In genomic region chr12:108696111-108696995, GRCh38 we compare ENCODE assay signal across 8 cellular contexts. TPM values are rescaled to one million over a fixed set of nuclear protein-coding genes. Genes with fewer than 3 reads are reported as not detected.
A peak's percentile ranks its signal among the peaks of the same experiment; 100 is the strongest.
DNase-seq lines count a peak whose midpoint lies in the region; ATAC-seq, FAIRE-seq and TF ChIP-seq lines count a peak whose summit lies in the region.

No MANE protein-coding gene starts in this region.

- no peaks in the 10 kb centered on the region for H3K9me3 ChIP-seq in heart right ventricle
- H3K9me3 ChIP-seq in left lung: no peaks in the 10 kb centered on the region

- peaks cover 0 to 48% (median 0%) of the 10 kb centered on the region in 9 donors for H3K36me3 ChIP-seq in heart right ventricle
- H3K36me3 ChIP-seq in left lung: peaks cover 0 to 43% of the 10 kb centered on the region in 2 donors
- no peaks in the 10 kb centered on the region for H3K36me3 ChIP-seq in urinary bladder (ENCODE audit: insufficient read depth)

- no peak for TF ChIP-seq CTCF in heart right ventricle (IDR thresholded peaks at IDR 0.05)
- TF ChIP-seq CTCF in left lung (IDR thresholded peaks at IDR 0.05): no peak
- no peak for TF ChIP-seq CTCF in D721Med (IDR thresholded peaks at IDR 0.05; ENCODE audit: insufficient read depth, missing control alignments)
- no peak for TF ChIP-seq CTCF in GM10266 (IDR thresholded peaks at IDR 0.05; ENCODE audit: control insufficient read depth, insufficient read depth, low read depth, missing control alignments)

- H3K4me1 Mint-ChIP-seq in activated T-helper 17 cell treated with anti-CD3 and anti-CD28 coated beads, Interleukin-2, amount 50 U/mL, for 72 hours: peaks cover 41% of the 10 kb centered on the region

- H3K27me3 Mint-ChIP-seq in activated T-helper 17 cell treated with anti-CD3 and anti-CD28 coated beads, Interleukin-2, amount 50 U/mL, for 72 hours: no peaks in the 10 kb centered on the region

- ATAC-seq in heart right ventricle: peak in 1 of 8 donors; percentile 30
- peak; percentile 76 for ATAC-seq in activated T-helper 17 cell treated with anti-CD3 and anti-CD28 coated beads, Interleukin-2, amount 50 U/mL, for 72 hours (replicated peaks)
- peak; percentile 41 for ATAC-seq in left lung

- peak overlapping the region in 8 of 10 donors; percentile 15 to 60 (median 40) for H3K27ac ChIP-seq in heart right ventricle
- H3K27ac ChIP-seq in left lung: peak overlapping the region; percentile 58 to 59
- peak overlapping the region; percentile 80 for H3K27ac ChIP-seq in urinary bladder (ENCODE audit: low read depth)

- H3K27me3 ChIP-seq in heart right ventricle (no peaks in the 10 kb centered on the region), left lung (no peaks in the 10 kb centered on the region)

- DNase-seq in heart right ventricle (no peak), cardiac septum (ENCODE audit: low spot score) (no peak), left lung (no peak), NCI-H524 treated with DMSO at 0.1 percent for 48 hours (lab: John Stamatoyannopoulos, UW) (no peak), D721Med (ENCODE audit: insufficient read length, low spot score) (no peak), GM10266 (ENCODE audit: extremely low spot score) (no peak)

- intact Hi-C loops in heart right ventricle (cut with DNase I) (no loop called here), cardiac septum (cut with DNase I) (loop anchor here (10.0 kb wide), 1 partner anchor 158 kb away; the partner anchor contains the start of gene SSH1), left lung (cut with DNase I) (no loop called here)

- 46 to 58% methylated on average over 9 of the region's 9 CpGs for WGBS in heart right ventricle, 2 donors
- WGBS in urinary bladder: 18% methylated on average over 9 of the region's 9 CpGs

- H3K4me3 Mint-ChIP-seq in activated T-helper 17 cell treated with anti-CD3 and anti-CD28 coated beads, Interleukin-2, amount 50 U/mL, for 72 hours: peak overlapping the region; percentile 71

- FAIRE-seq in D721Med (lab: Jason Lieb, UNC): no peak

- peak overlapping the region; percentile 96 for H3K27ac Mint-ChIP-seq in activated T-helper 17 cell treated with anti-CD3 and anti-CD28 coated beads, Interleukin-2, amount 50 U/mL, for 72 hours

- H3K4me3 ChIP-seq in heart right ventricle (no peak overlapping the region), left lung (no peak overlapping the region), urinary bladder (ENCODE audit: low read depth, low read length) (no peak overlapping the region)

- peaks cover 46% of the 10 kb centered on the region for H3K36me3 Mint-ChIP-seq in activated T-helper 17 cell treated with anti-CD3 and anti-CD28 coated beads, Interleukin-2, amount 50 U/mL, for 72 hours (ENCODE audit: low read depth)

- peaks cover 3% of the 10 kb centered on the region for H3K9me3 Mint-ChIP-seq in activated T-helper 17 cell treated with anti-CD3 and anti-CD28 coated beads, Interleukin-2, amount 50 U/mL, for 72 hours

- H3K4me1 ChIP-seq in heart right ventricle: peaks cover 18 to 95% (median 78%) of the 10 kb centered on the region in 9 donors
- H3K4me1 ChIP-seq in left lung: peaks cover 23 to 67% of the 10 kb centered on the region in 2 donors
- H3K4me1 ChIP-seq in urinary bladder (ENCODE audit: insufficient read depth): no peaks in the 10 kb centered on the region

RNA-seq across cellular contexts. Expression of gene CORO1C, which starts 35.0 kb away (rescaled TPM):
- total RNA-seq in heart right ventricle: 10 to 100 TPM; 50.2 to 88.6 (median 59.1) TPM
- 10 to 100 TPM; 25.5 to 34.5 TPM for polyA plus RNA-seq in heart right ventricle
- total RNA-seq in cardiac septum: 74.7 TPM
- total RNA-seq in activated T-helper 17 cell treated with anti-CD3 and anti-CD28 coated beads, Interleukin-2, amount 50 U/mL, for 72 hours: 100 to 1,000 TPM in 1 of 2 donors, 10 to 100 TPM in 1; 81.9 to 101 TPM
- total RNA-seq in left lung: 100 to 1,000 TPM; 224 to 282 TPM
- total RNA-seq in urinary bladder: 213 TPM
- 149 TPM for polyA plus RNA-seq in urinary bladder
